18 cellular contexts compared by ENCODE assay signal in the genomic region with DNA sequence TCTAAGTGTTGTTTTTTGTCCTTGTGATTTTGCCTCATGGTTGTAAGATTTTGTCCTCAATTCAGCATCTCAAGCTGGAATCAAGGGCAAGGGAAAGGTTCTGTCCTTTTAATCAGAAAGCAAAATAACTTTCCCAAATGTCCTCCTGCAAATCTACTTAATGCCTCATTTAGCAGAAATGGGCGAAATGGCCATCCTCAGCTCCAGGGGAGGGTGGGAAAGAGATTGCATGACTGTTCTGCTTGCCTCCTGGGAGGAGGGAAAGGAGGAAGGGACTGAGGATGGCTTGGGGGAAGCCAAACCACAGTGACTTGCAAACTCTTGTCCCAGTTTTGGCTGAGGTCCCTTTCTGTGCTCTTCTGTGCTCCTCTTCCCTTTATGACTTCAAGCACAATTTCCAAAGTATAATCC. TPM values are rescaled to one million over a fixed set of nuclear protein-coding genes. Genes with fewer than 3 reads are reported as not detected.
DNase-seq lines count a peak whose midpoint lies in the region; ATAC-seq, FAIRE-seq and TF ChIP-seq lines count a peak whose summit lies in the region.
"Had no signal": no experiment of that assay in that cellular context is flagged by ENCODE, and none has a peak within 500 bp of the region (broad histone marks: within the 10 kb centered on the region; RNA-seq: fewer than 3 reads in every experiment).

No MANE protein-coding gene starts in this region.

- TF ChIP-seq CTCF in mucosa of descending colon (IDR thresholded peaks at IDR 0.05): no peak

- no peak overlapping the region for H3K4me3 Mint-ChIP-seq in activated T-helper 1 cell treated with anti-CD3 and anti-CD28 coated beads, Interleukin-12 subunit alpha, Interleukin-12 subunit beta, Interleukin-2, Interleukin-4 antibody, amounts not matched to agents 30 ng/mL and 10 ng/mL and 1 ng/mL, durations not matched to agents 14 hours and 24 hours and 36 hours
- H3K4me3 Mint-ChIP-seq in T-helper 17 cell: no peak overlapping the region
- H3K4me3 Mint-ChIP-seq: GM23338 had no signal

- H3K4me1 Mint-ChIP-seq in activated T-helper 1 cell treated with anti-CD3 and anti-CD28 coated beads, Interleukin-12 subunit alpha, Interleukin-12 subunit beta, Interleukin-2, Interleukin-4 antibody, amounts not matched to agents 30 ng/mL and 10 ng/mL and 1 ng/mL, durations not matched to agents 14 hours and 24 hours and 36 hours (ENCODE audit: low read depth): peaks cover 62% of the 10 kb centered on the region
- H3K4me1 Mint-ChIP-seq in T-helper 17 cell: peaks cover 19% of the 10 kb centered on the region

- peaks cover 13 to 20% (median 16%) of the 10 kb centered on the region in 11 experiments for H3K9me3 ChIP-seq in BLaER1 treated with 17β-estradiol and CSF1 and Interleukin-3, amounts not matched to agents 10 nM and 100 nM (replicated peaks in 1 of 11)
- H3K9me3 ChIP-seq in adipocyte (ENCODE audit: control insufficient read depth, low read length): peaks cover 9% of the 10 kb centered on the region
- H3K9me3 ChIP-seq in mucosa of descending colon: no peaks in the 10 kb centered on the region
- no peaks in the 10 kb centered on the region for H3K9me3 ChIP-seq in T-helper 17 cell (ENCODE audit: control insufficient read depth, low read length, poor library complexity, severe bottlenecking)
- H3K9me3 ChIP-seq: SK-N-SH had no signal

- FAIRE-seq in GM19239 (lab: Jason Lieb, UNC): no peak
- FAIRE-seq: keratinocyte had no signal

- no peaks in the 10 kb centered on the region for H3K36me3 ChIP-seq in BLaER1 treated with 17β-estradiol and CSF1 and Interleukin-3, amounts not matched to agents 10 nM and 100 nM
- H3K36me3 ChIP-seq in adipocyte (ENCODE audit: control insufficient read depth, insufficient read depth, low read length, severe bottlenecking) (no peaks in the 10 kb centered on the region), mucosa of descending colon (ENCODE audit: low read depth) (no peaks in the 10 kb centered on the region)

- H3K27me3 Mint-ChIP-seq in activated T-helper 1 cell treated with anti-CD3 and anti-CD28 coated beads, Interleukin-12 subunit alpha, Interleukin-12 subunit beta, Interleukin-2, Interleukin-4 antibody, amounts not matched to agents 30 ng/mL and 10 ng/mL and 1 ng/mL, durations not matched to agents 14 hours and 24 hours and 36 hours (ENCODE audit: insufficient read depth): no peaks in the 10 kb centered on the region
- H3K27me3 Mint-ChIP-seq in T-helper 17 cell: peaks cover 20% of the 10 kb centered on the region

- no peaks in the 10 kb centered on the region for H4K20me1 ChIP-seq in BLaER1 treated with 17β-estradiol and CSF1 and Interleukin-3, amounts not matched to agents 10 nM and 100 nM

- H3K4me2 ChIP-seq in BLaER1 treated with 17β-estradiol and CSF1 and Interleukin-3, amounts not matched to agents 10 nM and 100 nM: peak overlapping the region; percentile 38 to 88 (median 58)
- H3K4me2 ChIP-seq: GM23338, SK-N-SH had no signal

- no peaks in the 10 kb centered on the region for H3K27me3 ChIP-seq in BLaER1 treated with 17β-estradiol and CSF1 and Interleukin-3, amounts not matched to agents 10 nM and 100 nM
- H3K27me3 ChIP-seq in adipocyte (replicated peaks; ENCODE audit: control insufficient read depth, insufficient read depth, low read length): no peaks in the 10 kb centered on the region

- peak overlapping the region in 1 of 11 experiments; percentile 31; a peak in 2 of 22 replicates for H3K9ac ChIP-seq in BLaER1 treated with 17β-estradiol and CSF1 and Interleukin-3, amounts not matched to agents 10 nM and 100 nM
- H3K9ac ChIP-seq in adipocyte (ENCODE audit: low read length): peak overlapping the region; percentile 48
- H3K9ac ChIP-seq: SK-N-SH had no signal

- peak overlapping the region in 9 of 11 experiments; percentile 53 to 70 (median 56); a peak in 16 of 22 replicates for H3K27ac ChIP-seq in BLaER1 treated with 17β-estradiol and CSF1 and Interleukin-3, amounts not matched to agents 10 nM and 100 nM

- H3K9me3 Mint-ChIP-seq in activated T-helper 1 cell treated with anti-CD3 and anti-CD28 coated beads, Interleukin-12 subunit alpha, Interleukin-12 subunit beta, Interleukin-2, Interleukin-4 antibody, amounts not matched to agents 30 ng/mL and 10 ng/mL and 1 ng/mL, durations not matched to agents 14 hours and 24 hours and 36 hours: peaks cover 16% of the 10 kb centered on the region

- peaks cover 45 to 69% (median 54%) of the 10 kb centered on the region in 10 experiments for H3K4me1 ChIP-seq in BLaER1 treated with 17β-estradiol and CSF1 and Interleukin-3, amounts not matched to agents 10 nM and 100 nM
- H3K4me1 ChIP-seq in adipocyte (ENCODE audit: control insufficient read depth, insufficient read depth, low read length) (peaks cover 24% of the 10 kb centered on the region), mucosa of descending colon (ENCODE audit: low read depth) (no peaks in the 10 kb centered on the region)

- DNase-seq in Kasumi-1 (lab: John Stamatoyannopoulos, UW) (peak; percentile 51 to 63), adipocyte (ENCODE audit: low read depth) (peak; percentile 32), mucosa of descending colon (no peak), GM19239 (ENCODE audit: insufficient read length, low spot score) (no peak), NCI-H2029 treated with DMSO at 0.1 percent for 48 hours (lab: John Stamatoyannopoulos, UW) (no peak), T-helper 17 cell (no peak)
- DNase-seq in activated T-helper 1 cell treated with anti-CD3 and anti-CD28 coated beads, Interleukin-12 subunit alpha, Interleukin-12 subunit beta, Interleukin-2, Interleukin-4 antibody, amounts not matched to agents 30 ng/mL and 10 ng/mL and 1 ng/mL, durations not matched to agents 14 hours and 24 hours and 36 hours (ENCODE audit: low spot score): no peak
- DNase-seq: activated CD4-positive, alpha-beta T cell treated with anti-CD3 and anti-CD28 coated beads, Interleukin-2, amount 50 U/mL, for 1 hour; activated naive CD4-positive, alpha-beta T cell treated with Interleukin-2 at 50 U/mL for 16 hours; C1 segment of cervical spinal cord; NCI-H1092 treated with DMSO at 0.1 percent for 48 hours; SK-N-SH; stimulated activated CD4-positive, alpha-beta T cell treated with anti-CD3 and anti-CD28 coated beads, Interleukin-15, amount 100 ng/mL, for 24 hours; stimulated activated CD8-positive, alpha-beta memory T cell treated with anti-CD3 and anti-CD28 coated beads, Interleukin-4, amount 100 ng/mL, for 48 hours had no signal

- no peak overlapping the region for H3K27ac Mint-ChIP-seq in activated T-helper 1 cell treated with anti-CD3 and anti-CD28 coated beads, Interleukin-12 subunit alpha, Interleukin-12 subunit beta, Interleukin-2, Interleukin-4 antibody, amounts not matched to agents 30 ng/mL and 10 ng/mL and 1 ng/mL, durations not matched to agents 14 hours and 24 hours and 36 hours
- H3K27ac Mint-ChIP-seq in T-helper 17 cell: no peak overlapping the region
- H3K27ac Mint-ChIP-seq: GM23338 had no signal

- H3K36me3 Mint-ChIP-seq in activated T-helper 1 cell treated with anti-CD3 and anti-CD28 coated beads, Interleukin-12 subunit alpha, Interleukin-12 subunit beta, Interleukin-2, Interleukin-4 antibody, amounts not matched to agents 30 ng/mL and 10 ng/mL and 1 ng/mL, durations not matched to agents 14 hours and 24 hours and 36 hours (ENCODE audit: low read depth): peaks cover 13% of the 10 kb centered on the region
- peaks cover 2% of the 10 kb centered on the region for H3K36me3 Mint-ChIP-seq in T-helper 17 cell (ENCODE audit: low read depth)

- H3K4me3 ChIP-seq in BLaER1 treated with 17β-estradiol and CSF1 and Interleukin-3, amounts not matched to agents 10 nM and 100 nM: no peak overlapping the region
- H3K4me3 ChIP-seq in adipocyte (ENCODE audit: low read length): peak overlapping the region; percentile 30
- H3K4me3 ChIP-seq in mucosa of descending colon: no peak overlapping the region
- H3K4me3 ChIP-seq: GM23338 had no signal

- ATAC-seq in mucosa of descending colon (peak; percentile 43), T-helper 17 cell (no peak)
- ATAC-seq: esophagus mucosa, GM23338 had no signal

- intact Hi-C loops in mucosa of descending colon (cut with DNase I, micrococcal nuclease): no loop called here
- intact Hi-C loops in activated T-helper 1 cell treated with anti-CD3 and anti-CD28 coated beads, Interleukin-12 subunit alpha, Interleukin-12 subunit beta, Interleukin-2, Interleukin-4 antibody, amounts not matched to agents 30 ng/mL and 10 ng/mL and 1 ng/mL, durations not matched to agents 14 hours and 24 hours and 36 hours (cut with micrococcal nuclease): no loop called here

RNA-seq across cellular contexts. Expression of a gene that starts 43.4 kb away (rescaled TPM):
- total RNA-seq in mucosa of descending colon: 10 to 100 TPM; 49.3 to 65.2 (median 55.8) TPM
- 250 and 257 TPM in 2 replicates for total RNA-seq in activated T-helper 1 cell treated with anti-CD3 and anti-CD28 coated beads, Interleukin-12 subunit alpha, Interleukin-12 subunit beta, Interleukin-2, Interleukin-4 antibody, amounts not matched to agents 30 ng/mL and 10 ng/mL and 1 ng/mL, durations not matched to agents 14 hours and 24 hours and 36 hours
- 1,000 to 10,000 TPM; 4,032 to 4,607 TPM for total RNA-seq in T-helper 17 cell

Comparison
In these comparisons a context has a peak if more than half of its experiments do, and no peak if none do; other contexts are left out.
1. DNase-seq: peak in Kasumi-1 (2 of 2) and adipocyte (single experiment); none in mucosa of descending colon (0 of 3), GM19239 (single experiment), activated T-helper 1 cell treated with anti-CD3 and anti-CD28 coated beads, Interleukin-12 subunit alpha, Interleukin-12 subunit beta, Interleukin-2, Interleukin-4 antibody, amounts not matched to agents 30 ng/mL and 10 ng/mL and 1 ng/mL, durations not matched to agents 14 hours and 24 hours and 36 hours (single experiment), NCI-H2029 treated with DMSO at 0.1 percent for 48 hours (single experiment) and T-helper 17 cell (0 of 3).
2. RNA of a gene that starts 43.4 kb away (total RNA-seq): 4,032 to 4,607 TPM in T-helper 17 cell; 250 to 257 TPM in activated T-helper 1 cell treated with anti-CD3 and anti-CD28 coated beads, Interleukin-12 subunit alpha, Interleukin-12 subunit beta, Interleukin-2, Interleukin-4 antibody, amounts not matched to agents 30 ng/mL and 10 ng/mL and 1 ng/mL, durations not matched to agents 14 hours and 24 hours and 36 hours and 49.3 to 65.2 TPM in mucosa of descending colon; every median in the first group is over 10 times any median in the second.